In the genomic region with DNA sequence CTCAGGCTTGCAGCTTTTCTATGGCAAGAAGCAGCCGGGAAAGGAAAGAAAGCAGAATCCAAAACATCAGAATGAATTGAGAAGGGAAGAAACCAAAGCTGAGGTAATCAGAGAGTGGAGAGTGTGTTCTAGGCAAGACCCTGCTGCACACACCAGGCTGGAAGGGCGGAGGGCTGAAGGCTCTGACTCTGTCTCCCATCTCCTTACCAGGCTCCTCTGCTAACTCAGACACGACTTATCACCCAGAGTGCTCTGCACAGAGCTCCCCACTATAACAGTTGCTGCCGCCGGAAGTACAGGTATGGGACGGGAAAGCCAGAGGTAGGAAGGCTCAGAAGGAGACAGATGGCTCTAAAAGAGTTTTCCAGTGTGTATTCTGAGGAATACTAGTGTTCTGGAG, we compare ENCODE assay signal across 10 cellular contexts. TPM values are rescaled to one million over a fixed set of nuclear protein-coding genes. Genes with fewer than 3 reads are reported as not detected.
DNase-seq lines count a peak whose midpoint lies in the region; ATAC-seq, FAIRE-seq and TF ChIP-seq lines count a peak whose summit lies in the region.
"Had no signal": no experiment of that assay in that cellular context is flagged by ENCODE, and none has a peak within 500 bp of the region (broad histone marks: within the 10 kb centered on the region; RNA-seq: fewer than 3 reads in every experiment).

No MANE protein-coding gene starts in this region.

- ATAC-seq in stimulated activated naive B cell treated with anti-CD40 and anti-IgM and Interleukin-4, amounts not matched to agents 10 μg/mL and 1 μg/mL and 100 μg/mL, for 72 hours (replicated peaks): no peak
- no peak for ATAC-seq in left lobe of liver

- DNase-seq in activated T-cell treated with anti-CD3 and anti-CD28 coated beads, Interleukin-2, amount 50 U/mL, for 24 hours: no peak
- no peak for DNase-seq in activated T-cell treated with anti-CD3 and anti-CD28 coated beads for 4 hours
- DNase-seq in activated CD4-positive, alpha-beta memory T cell treated with anti-CD3 and anti-CD28 coated beads for 36 hours: no peak
- no peak for DNase-seq in glutamatergic neuron
- no peak for DNase-seq in stimulated activated naive B cell treated with anti-CD40 and anti-IgM and Interleukin-4, amounts not matched to agents 10 μg/mL and 1 μg/mL and 100 μg/mL, for 72 hours
- no peak for DNase-seq in NCI-H1092 treated with DMSO at 0.1 percent for 48 hours (lab: John Stamatoyannopoulos, UW)
- no peak for DNase-seq in left lobe of liver (ENCODE audit: low spot score)
- DNase-seq in H54 (ENCODE audit: insufficient read length, low spot score): no peak
- DNase-seq: effector CD8-positive, alpha-beta T cell had no signal

- peaks cover 75% of the 10 kb centered on the region for H3K36me3 Mint-ChIP-seq in activated T-cell treated with anti-CD3 and anti-CD28 coated beads, Interleukin-2, amount 50 U/mL, for 24 hours (ENCODE audit: low read depth)
- H3K36me3 Mint-ChIP-seq in activated CD4-positive, alpha-beta memory T cell treated with anti-CD3 and anti-CD28 coated beads for 36 hours: peaks cover 26% of the 10 kb centered on the region
- no peaks in the 10 kb centered on the region for H3K36me3 Mint-ChIP-seq in glutamatergic neuron (ENCODE audit: unreplicated experiment)
- peaks cover 41 to 54% of the 10 kb centered on the region in 2 donors for H3K36me3 Mint-ChIP-seq in stimulated activated naive B cell treated with anti-CD40 and anti-IgM and Interleukin-4, amounts not matched to agents 10 μg/mL and 1 μg/mL and 100 μg/mL, for 72 hours

- H3K9me3 Mint-ChIP-seq in activated T-cell treated with anti-CD3 and anti-CD28 coated beads, Interleukin-2, amount 50 U/mL, for 24 hours: no peaks in the 10 kb centered on the region
- no peaks in the 10 kb centered on the region for H3K9me3 Mint-ChIP-seq in activated CD4-positive, alpha-beta memory T cell treated with anti-CD3 and anti-CD28 coated beads for 36 hours
- H3K9me3 Mint-ChIP-seq in glutamatergic neuron (ENCODE audit: unreplicated experiment): peaks cover 12% of the 10 kb centered on the region
- no peaks in the 10 kb centered on the region for H3K9me3 Mint-ChIP-seq in stimulated activated naive B cell treated with anti-CD40 and anti-IgM and Interleukin-4, amounts not matched to agents 10 μg/mL and 1 μg/mL and 100 μg/mL, for 72 hours

- TF ChIP-seq CTCF in glutamatergic neuron (IDR thresholded peaks at IDR 0.05; ENCODE audit: partially characterized antibody, unreplicated experiment): no peak

- peaks cover 47% of the 10 kb centered on the region for H3K4me1 Mint-ChIP-seq in activated T-cell treated with anti-CD3 and anti-CD28 coated beads, Interleukin-2, amount 50 U/mL, for 24 hours (ENCODE audit: low read depth)
- H3K4me1 Mint-ChIP-seq in activated CD4-positive, alpha-beta memory T cell treated with anti-CD3 and anti-CD28 coated beads for 36 hours (ENCODE audit: low read depth): peaks cover 40% of the 10 kb centered on the region
- peaks cover 8% of the 10 kb centered on the region for H3K4me1 Mint-ChIP-seq in glutamatergic neuron (ENCODE audit: low read depth, unreplicated experiment)
- H3K4me1 Mint-ChIP-seq in stimulated activated naive B cell treated with anti-CD40 and anti-IgM and Interleukin-4, amounts not matched to agents 10 μg/mL and 1 μg/mL and 100 μg/mL, for 72 hours: peaks cover 26 to 54% of the 10 kb centered on the region in 2 donors

- CTCF ChIA-PET in activated CD4-positive, alpha-beta memory T cell treated with anti-CD3 and anti-CD28 coated beads for 36 hours (lab: Charles Lee): interaction anchor here (0.6 to 1.0 kb wide), 2 partner anchors 10 to 68 kb away, joined by 3 to 6 read pairs; a partner anchor contains a TSS

- H3K4me3 Mint-ChIP-seq in activated T-cell treated with anti-CD3 and anti-CD28 coated beads, Interleukin-2, amount 50 U/mL, for 24 hours: peak overlapping the region; percentile 95
- H3K4me3 Mint-ChIP-seq in activated CD4-positive, alpha-beta memory T cell treated with anti-CD3 and anti-CD28 coated beads for 36 hours: peak overlapping the region; percentile 92
- H3K4me3 Mint-ChIP-seq in glutamatergic neuron (ENCODE audit: unreplicated experiment): peak overlapping the region; percentile 99
- peak overlapping the region; percentile 92 to 94 for H3K4me3 Mint-ChIP-seq in stimulated activated naive B cell treated with anti-CD40 and anti-IgM and Interleukin-4, amounts not matched to agents 10 μg/mL and 1 μg/mL and 100 μg/mL, for 72 hours

- intact Hi-C loops in activated CD4-positive, alpha-beta memory T cell treated with anti-CD3 and anti-CD28 coated beads for 36 hours (cut with micrococcal nuclease): no loop called here

- H3K27me3 Mint-ChIP-seq in activated T-cell treated with anti-CD3 and anti-CD28 coated beads, Interleukin-2, amount 50 U/mL, for 24 hours: no peaks in the 10 kb centered on the region
- peaks cover 2% of the 10 kb centered on the region for H3K27me3 Mint-ChIP-seq in activated CD4-positive, alpha-beta memory T cell treated with anti-CD3 and anti-CD28 coated beads for 36 hours
- H3K27me3 Mint-ChIP-seq in glutamatergic neuron (ENCODE audit: unreplicated experiment): peaks cover 7% of the 10 kb centered on the region
- no peaks in the 10 kb centered on the region for H3K27me3 Mint-ChIP-seq in stimulated activated naive B cell treated with anti-CD40 and anti-IgM and Interleukin-4, amounts not matched to agents 10 μg/mL and 1 μg/mL and 100 μg/mL, for 72 hours

- TF ChIP-seq POLR2A in H54 (IDR thresholded peaks at IDR 0.05; ENCODE audit: low read depth, low read length): no peak

- peak overlapping the region; percentile 98 for H3K27ac Mint-ChIP-seq in activated T-cell treated with anti-CD3 and anti-CD28 coated beads, Interleukin-2, amount 50 U/mL, for 24 hours
- H3K27ac Mint-ChIP-seq in activated CD4-positive, alpha-beta memory T cell treated with anti-CD3 and anti-CD28 coated beads for 36 hours: peak overlapping the region; percentile 92
- H3K27ac Mint-ChIP-seq in glutamatergic neuron (ENCODE audit: unreplicated experiment): peak overlapping the region; percentile 28
- peak overlapping the region; percentile 96 for H3K27ac Mint-ChIP-seq in stimulated activated naive B cell treated with anti-CD40 and anti-IgM and Interleukin-4, amounts not matched to agents 10 μg/mL and 1 μg/mL and 100 μg/mL, for 72 hours

- FAIRE-seq in H54 (lab: Jason Lieb, UNC): no peak
- FAIRE-seq: urothelium cell line had no signal

- POLR2A ChIA-PET in activated CD4-positive, alpha-beta memory T cell treated with anti-CD3 and anti-CD28 coated beads for 36 hours (lab: Charles Lee): interaction anchor here (1.0 to 3.4 kb wide), 3 partner anchors 10 to 22 kb away, joined by 5 to 18 read pairs (median 6); a partner anchor contains a TSS

RNA-seq across cellular contexts. Expression of a gene that starts 1.2 kb away (rescaled TPM):
- 10 to 100 TPM; 67.5 to 67.8 TPM for total RNA-seq in activated CD4-positive, alpha-beta memory T cell treated with anti-CD3 and anti-CD28 coated beads for 36 hours
- total RNA-seq in glutamatergic neuron (ENCODE audit: unreplicated experiment): 44.2 TPM
- 9.4 TPM for total RNA-seq in left lobe of liver

RNA-seq across cellular contexts. Expression of a gene that starts 1.4 kb away (rescaled TPM):
- 1 to 10 TPM; 1.8 to 2.6 TPM for total RNA-seq in activated CD4-positive, alpha-beta memory T cell treated with anti-CD3 and anti-CD28 coated beads for 36 hours
- total RNA-seq in glutamatergic neuron (ENCODE audit: unreplicated experiment): 21.9 TPM
- 3.9 TPM for total RNA-seq in left lobe of liver

RNA-seq across cellular contexts. Expression of a gene that starts 8.7 kb away (rescaled TPM):
- total RNA-seq in activated CD4-positive, alpha-beta memory T cell treated with anti-CD3 and anti-CD28 coated beads for 36 hours: 1 to 10 TPM; 1.7 to 2.7 TPM
- total RNA-seq in glutamatergic neuron (ENCODE audit: unreplicated experiment): 0.76 TPM
- 0.33 TPM for total RNA-seq in left lobe of liver

RNA-seq across cellular contexts. Expression of a gene that starts 10.7 kb away (rescaled TPM):
- total RNA-seq in activated CD4-positive, alpha-beta memory T cell treated with anti-CD3 and anti-CD28 coated beads for 36 hours: 10 to 100 TPM; 24.2 to 26.7 TPM
- total RNA-seq in glutamatergic neuron (ENCODE audit: unreplicated experiment) (not detected), left lobe of liver (0.96 TPM)

RNA-seq across cellular contexts. Expression of a gene that starts 20.7 kb away (rescaled TPM):
- total RNA-seq in activated CD4-positive, alpha-beta memory T cell treated with anti-CD3 and anti-CD28 coated beads for 36 hours: 1 to 10 TPM; 1.9 to 2.5 TPM
- total RNA-seq in glutamatergic neuron (ENCODE audit: unreplicated experiment) (119 TPM), left lobe of liver (6.4 TPM)

Comparison
In these comparisons a context has a peak if more than half of its experiments do, and no peak if none do; other contexts are left out.
1. H3K27ac Mint-ChIP-seq: peak in every context shown above with its lines; median percentile 98 in activated T-cell treated with anti-CD3 and anti-CD28 coated beads, Interleukin-2, amount 50 U/mL, for 24 hours; 96 in stimulated activated naive B cell treated with anti-CD40 and anti-IgM and Interleukin-4, amounts not matched to agents 10 μg/mL and 1 μg/mL and 100 μg/mL, for 72 hours; 92 in activated CD4-positive, alpha-beta memory T cell treated with anti-CD3 and anti-CD28 coated beads for 36 hours; 28 in glutamatergic neuron.